ENCODE assay signal across 1 cellular context in genomic region chr1:163796394-163796821, GRCh38.
TF ChIP-seq lines count a peak whose summit lies in the region.

No MANE protein-coding gene starts in this region.

TF ChIP-seq in GM23338, 12 proteins besides CTCF, POLR2A, EP300 and RAD21 (continued from another document):
- no peak for TF ChIP-seq ZNF462 (CRISPR knock-in tag; IDR thresholded peaks at IDR 0.05)
- no peak for TF ChIP-seq NANOG (IDR thresholded peaks at IDR 0.05; ENCODE audit: borderline replicate concordance)
- TF ChIP-seq POLR2AphosphoS5 (IDR thresholded peaks at IDR 0.05; ENCODE audit: low read depth), result no peak
- TF ChIP-seq EZH2phosphoT487 (IDR thresholded peaks at IDR 0.05; ENCODE audit: unreplicated experiment), result no peak
- no peak for TF ChIP-seq ZNF114 (CRISPR knock-in tag; IDR thresholded peaks at IDR 0.05)
- no peak for TF ChIP-seq ZNF331 (CRISPR knock-in tag; IDR thresholded peaks at IDR 0.05; ENCODE audit: low read depth)
- no peak for TF ChIP-seq ETS1 (IDR thresholded peaks at IDR 0.05)
